Comparison of ENCODE assay signal across 36 cellular contexts in genomic region chr14:28779416-28779941, GRCh38. TPM values are rescaled to one million over a fixed set of nuclear protein-coding genes. Genes with fewer than 3 reads are reported as not detected.
"Had no signal": no experiment of that assay in that cellular context is flagged by ENCODE, and none has a peak within 500 bp of the region (broad histone marks: within the 10 kb centered on the region; RNA-seq: fewer than 3 reads in every experiment).

No MANE protein-coding gene starts in this region.

- H3K4me1 Mint-ChIP-seq: activated CD4-positive, alpha-beta memory T cell treated with anti-CD3 and anti-CD28 coated beads, Interleukin-2, amount 10 ng/mL, durations not matched to agents 7 days and 5 days; activated naive CD8-positive, alpha-beta T cell treated with anti-CD3 and anti-CD28 coated beads for 36 hours had no signal

- ATAC-seq: activated T-cell treated with anti-CD3 and anti-CD28 coated beads, Interleukin-2, amount 50 U/mL, for 72 hours; activated T-helper 17 cell treated with anti-CD3 and anti-CD28 coated beads, Interleukin-2, amount 50 U/mL, for 72 hours had no signal

- H3K4me3 Mint-ChIP-seq: activated CD4-positive, alpha-beta memory T cell treated with anti-CD3 and anti-CD28 coated beads, Interleukin-2, amount 10 ng/mL, durations not matched to agents 7 days and 5 days; activated naive CD8-positive, alpha-beta T cell treated with anti-CD3 and anti-CD28 coated beads for 36 hours; activated T-cell treated with anti-CD3 and anti-CD28 coated beads, Interleukin-2, amount 50 U/mL, for 72 hours; activated T-helper 17 cell treated with anti-CD3 and anti-CD28 coated beads, Interleukin-2, amount 50 U/mL, for 72 hours had no signal

- H3K27ac Mint-ChIP-seq: activated CD4-positive, alpha-beta memory T cell treated with anti-CD3 and anti-CD28 coated beads, Interleukin-2, amount 10 ng/mL, durations not matched to agents 7 days and 5 days; activated naive CD8-positive, alpha-beta T cell treated with anti-CD3 and anti-CD28 coated beads for 36 hours; activated T-cell treated with anti-CD3 and anti-CD28 coated beads, Interleukin-2, amount 50 U/mL, for 72 hours; activated T-helper 17 cell treated with anti-CD3 and anti-CD28 coated beads, Interleukin-2, amount 50 U/mL, for 72 hours had no signal

- DNase-seq: activated CD4-positive, alpha-beta memory T cell treated with anti-CD3 and anti-CD28 coated beads, Interleukin-2, amount 10 ng/mL, durations not matched to agents 7 days and 5 days; activated CD4-positive, alpha-beta T cell treated with anti-CD3 and anti-CD28 coated beads for 1 hour; activated CD4-positive, alpha-beta T cell treated with anti-CD3 and anti-CD28 coated beads for 48 hours; activated CD4-positive, CD25-positive, alpha-beta regulatory T cell; activated effector memory CD4-positive, alpha-beta T cell treated with anti-CD3 and anti-CD28 coated beads, Interleukin-2, amount 50 U/mL, for 16 hours; activated naive CD4-positive, alpha-beta T cell; activated naive CD4-positive, alpha-beta T cell treated with anti-CD3 and anti-CD28 coated beads, Interleukin-2, amount 50 U/mL, for 16 hours; activated naive CD8-positive, alpha-beta T cell treated with anti-CD3 and anti-CD28 coated beads for 36 hours; activated T-cell treated with anti-CD3 and anti-CD28 coated beads, Interleukin-2, amount 50 U/mL, for 1 hour; activated T-cell treated with anti-CD3 and anti-CD28 coated beads, Interleukin-2, amount 50 U/mL, for 72 hours; amniotic stem cell; aorta; Kasumi-1; KBM-7; MG63; NCI-H1048; NCI-H1105 treated with DMSO at 0.1 percent for 48 hours; NCI-H1436; NCI-H2081; NCI-H2171 treated with DMSO at 0.1 percent for 48 hours; NCI-H2227 treated with DMSO at 0.1 percent for 48 hours; NCI-H446; NCI-H510A treated with DMSO at 0.1 percent for 48 hours; NCI-H526 treated with DMSO at 0.1 percent for 48 hours; NCI-H774; OCI-M1; Right ventricle myocardium superior; SW 1271; T-helper 1 cell; T-helper 2 cell; T-helper 9 cell; WERI-Rb-1 had no signal

RNA-seq across cellular contexts. Expression of gene FOXG1, which starts 12.9 kb away (rescaled TPM):
- total RNA-seq: activated CD4-positive, alpha-beta memory T cell treated with anti-CD3 and anti-CD28 coated beads, Interleukin-2, amount 10 ng/mL, durations not matched to agents 7 days and 5 days; activated CD8-positive, alpha-beta memory T cell treated with anti-CD3 and anti-CD28 coated beads for 36 hours; activated naive CD8-positive, alpha-beta T cell treated with anti-CD3 and anti-CD28 coated beads for 36 hours; activated T-cell treated with anti-CD3 and anti-CD28 coated beads, Interleukin-2, amount 50 U/mL, for 72 hours; activated T-helper 17 cell treated with anti-CD3 and anti-CD28 coated beads, Interleukin-2, amount 50 U/mL, for 72 hours; aorta; breast epithelium; cardiac septum; Right ventricle myocardium superior had no signal
